In the genomic region with DNA sequence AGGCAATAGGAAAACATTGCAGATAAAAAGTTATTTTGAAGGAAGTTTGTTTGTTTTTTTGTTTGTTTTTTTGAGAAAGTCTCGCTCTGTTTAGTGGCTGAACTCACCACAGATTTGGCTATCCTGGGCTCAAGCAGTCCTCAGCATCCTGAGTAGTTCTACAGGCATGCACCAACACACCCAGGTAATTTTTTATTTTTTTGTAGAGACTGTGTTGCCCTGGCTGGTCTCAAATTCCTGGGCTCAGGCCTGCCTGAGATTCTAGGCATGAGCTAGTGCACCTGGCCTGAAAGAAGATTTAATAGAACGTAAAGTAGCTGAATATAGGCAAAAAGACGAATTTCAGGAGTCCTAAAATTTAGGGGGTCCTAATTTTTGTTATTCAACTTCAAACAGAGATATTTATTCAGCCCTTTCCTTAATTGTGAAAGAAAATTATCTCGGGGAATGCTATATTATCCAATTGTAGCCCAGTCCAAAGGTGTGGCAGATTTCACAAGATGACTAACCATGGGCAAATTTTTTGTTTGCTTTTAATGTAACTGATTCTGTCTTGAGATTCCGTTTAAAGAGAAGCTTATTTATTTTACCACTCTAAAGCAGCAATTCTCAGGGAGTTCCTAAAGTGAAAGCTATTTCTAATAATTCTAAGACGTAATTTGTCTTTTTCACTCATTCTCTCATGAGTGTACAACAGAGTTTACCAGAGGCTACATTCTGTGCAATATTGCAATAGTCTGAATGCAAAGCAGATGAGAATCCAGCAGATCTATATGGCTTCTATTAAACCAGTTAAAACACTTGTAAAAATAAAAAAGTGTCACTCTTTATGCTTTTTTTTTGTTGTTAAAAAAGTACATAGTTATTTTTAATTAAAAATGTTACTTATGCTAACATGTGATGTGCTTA, we compare ENCODE assay signal across 13 cellular contexts. TPM values are rescaled to one million over a fixed set of nuclear protein-coding genes. Genes with fewer than 3 reads are reported as not detected.
DNase-seq lines count a peak whose midpoint lies in the region; ATAC-seq and TF ChIP-seq lines count a peak whose summit lies in the region.
"Had no signal": no experiment of that assay in that cellular context is flagged by ENCODE, and none has a peak within 500 bp of the region (broad histone marks: within the 10 kb centered on the region; RNA-seq: fewer than 3 reads in every experiment).

No MANE protein-coding gene starts in this region.

- H3K4me1 ChIP-seq in right lobe of liver (peaks cover 0 to 24% (median 6%) of the 10 kb centered on the region in 4 donors), tibial nerve (peaks cover 0 to 39% (median 2%) of the 10 kb centered on the region in 4 donors)
- H3K4me1 ChIP-seq: gastroesophageal sphincter had no signal

- TF ChIP-seq CTCF in right lobe of liver (IDR thresholded peaks at IDR 0.05) (no peak), tibial nerve (IDR thresholded peaks at IDR 0.05) (no peak)

- H3K27me3 ChIP-seq in right lobe of liver, result no peaks in the 10 kb centered on the region
- H3K27me3 ChIP-seq in tibial nerve, result no peaks in the 10 kb centered on the region
- H3K27me3 ChIP-seq: gastroesophageal sphincter had no signal

- peaks cover 61% of the 10 kb centered on the region for H3K4me1 Mint-ChIP-seq in dendritic cell treated with granulocyte-macrophage colony-stimulating factor and Interleukin-4, amounts not matched to agents 40 ng/mL and 50 ng/mL, for 4 days (ENCODE audit: low read depth)

- TF ChIP-seq EP300 in tibial nerve (IDR thresholded peaks at IDR 0.05), result no peak

- no peak overlapping the region for H3K4me3 Mint-ChIP-seq in dendritic cell treated with granulocyte-macrophage colony-stimulating factor and Interleukin-4, amounts not matched to agents 40 ng/mL and 50 ng/mL, for 4 days

- intact Hi-C loops in dendritic cell treated with granulocyte-macrophage colony-stimulating factor and Interleukin-4, amounts not matched to agents 40 ng/mL and 50 ng/mL, for 4 days (cut with micrococcal nuclease), result no loop called here
- intact Hi-C loops in right lobe of liver (cut with DNase I), result no loop called here

- no peaks in the 10 kb centered on the region for H3K36me3 ChIP-seq in right lobe of liver
- H3K36me3 ChIP-seq in tibial nerve, result no peaks in the 10 kb centered on the region
- H3K36me3 ChIP-seq: gastroesophageal sphincter had no signal

- H3K9me3 ChIP-seq in right lobe of liver (no peaks in the 10 kb centered on the region), tibial nerve (no peaks in the 10 kb centered on the region)
- H3K9me3 ChIP-seq: gastroesophageal sphincter had no signal

- peak in 3 of 4 donors; percentile 31 to 57 (median 57) for ATAC-seq in right lobe of liver
- no peak for ATAC-seq in GM21381 (IDR thresholded peaks at IDR 0.05; ENCODE audit: unreplicated experiment)
- ATAC-seq in GM21423 (IDR thresholded peaks at IDR 0.05; ENCODE audit: unreplicated experiment), result no peak

- H3K4me3 ChIP-seq in right lobe of liver (peak overlapping the region in 1 of 3 donors; percentile 25), tibial nerve (peak overlapping the region; percentile 13 to 49 (median 20))
- H3K4me3 ChIP-seq: lung had no signal

- H3K9me3 Mint-ChIP-seq in dendritic cell treated with granulocyte-macrophage colony-stimulating factor and Interleukin-4, amounts not matched to agents 40 ng/mL and 50 ng/mL, for 4 days, result no peaks in the 10 kb centered on the region

- 38% methylated on average over 6 of the region's 6 CpGs for WGBS in right lobe of liver (ENCODE audit: insufficient coverage, low coverage, low lambda C conversion rate, missing lambda C conversion rate)
- WGBS in tibial nerve, 2 donors, result 70 to 71% methylated on average over 6 of the region's 6 CpGs

- peak overlapping the region; percentile 77 for H3K27ac Mint-ChIP-seq in dendritic cell treated with granulocyte-macrophage colony-stimulating factor and Interleukin-4, amounts not matched to agents 40 ng/mL and 50 ng/mL, for 4 days

- H3K27me3 Mint-ChIP-seq in dendritic cell treated with granulocyte-macrophage colony-stimulating factor and Interleukin-4, amounts not matched to agents 40 ng/mL and 50 ng/mL, for 4 days, result no peaks in the 10 kb centered on the region

- DNase-seq in M059J (ENCODE audit: low read depth), result peak; percentile 32
- DNase-seq in right lobe of liver, result no peak
- DNase-seq in tibial nerve (ENCODE audit: low spot score in 2 of 2), result no peak
- no peak for DNase-seq in globus pallidus (ENCODE audit: low spot score)
- DNase-seq in activated CD8-positive, alpha-beta memory T cell treated with anti-CD3 and anti-CD28 coated beads, Interleukin-2, amount 50 U/mL, for 4 hours, result no peak
- DNase-seq: DMS79, NCI-H2107 had no signal

- TF ChIP-seq POLR2A in right lobe of liver (IDR thresholded peaks at IDR 0.05), result no peak
- TF ChIP-seq POLR2A in tibial nerve (IDR thresholded peaks at IDR 0.05), result no peak

- H3K36me3 Mint-ChIP-seq in dendritic cell treated with granulocyte-macrophage colony-stimulating factor and Interleukin-4, amounts not matched to agents 40 ng/mL and 50 ng/mL, for 4 days (ENCODE audit: low read depth), result peaks cover 8% of the 10 kb centered on the region

- H3K27ac ChIP-seq in right lobe of liver, result peak overlapping the region in 2 of 3 donors; percentile 8 to 9
- peak overlapping the region in 3 of 4 donors; percentile 40 to 75 (median 42) for H3K27ac ChIP-seq in tibial nerve

RNA-seq across cellular contexts. Expression of gene IL18, which starts 0.9 kb away (rescaled TPM):
- total RNA-seq in M059J (2014; rRNA removed; shearing (Covaris generic)), result 0.64 and 1.3 TPM in 2 replicates
- total RNA-seq in right lobe of liver, result 1 to 10 TPM; 2.7 to 7.2 (median 4.4) TPM
- 10 to 100 TPM; 15.3 to 64.9 (median 33.5) TPM for total RNA-seq in tibial nerve
- total RNA-seq: OCI-LY7 had no signal

RNA-seq across cellular contexts. Expression of gene TEX12, which starts 4.2 kb away (rescaled TPM):
- total RNA-seq in M059J (2014; rRNA removed; shearing (Covaris generic)), result 0.22 TPM in 1 of 2 replicates, not detected in the other
- total RNA-seq in right lobe of liver, result under 1 TPM in 1 of 6 experiments, not detected in 5; 0.31 TPM
- total RNA-seq in tibial nerve, result 1 to 10 TPM in 1 of 4 donors, not detected in 3; 2.4 TPM
- total RNA-seq: gastroesophageal sphincter had no signal

RNA-seq across cellular contexts. Expression of gene BCO2, which starts 12.3 kb away (rescaled TPM):
- 1.0 TPM in 1 of 2 replicates, not detected in the other for total RNA-seq in M059J (2014; rRNA removed; shearing (Covaris generic))
- total RNA-seq in right lobe of liver (100 to 1,000 TPM in 2 of 6 experiments, 10 to 100 TPM in 4; 33.3 to 118 (median 75.5) TPM), tibial nerve (10 to 100 TPM in 3 of 4 donors, 1 to 10 TPM in 1; 5.1 to 31.2 (median 20.6) TPM)

Comparison
In these comparisons a context has a peak if more than half of its experiments do, and no peak if none do; other contexts are left out.
1. ATAC-seq: peak in right lobe of liver (3 of 4); none in GM21381 (single experiment) and GM21423 (single experiment).